ENCODE assay signal across 1 cellular context in the genomic region with DNA sequence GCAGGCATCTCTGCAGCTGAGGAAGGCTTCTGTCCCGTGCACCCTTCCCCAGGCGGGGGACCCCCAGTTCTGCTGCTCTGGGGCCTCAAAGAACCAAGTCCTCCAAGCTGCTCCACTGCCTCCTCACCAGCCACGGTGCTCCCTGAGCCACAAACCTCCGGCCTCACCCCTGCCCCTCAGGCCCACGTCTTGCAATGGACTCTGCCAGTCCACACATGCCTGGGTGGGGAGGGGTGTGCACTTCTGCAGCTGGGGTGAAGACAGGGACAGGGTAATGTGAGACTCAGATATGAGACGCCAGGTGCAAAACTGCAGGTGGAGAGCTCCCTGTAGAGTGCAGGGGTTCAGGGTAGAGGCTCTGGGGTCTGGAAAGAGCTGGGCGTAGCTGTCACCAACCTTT.
TF ChIP-seq lines count a peak whose summit lies in the region.

No MANE protein-coding gene starts in this region.

TF ChIP-seq in HepG2, 621 proteins besides CTCF, POLR2A, EP300 and RAD21:
- TF ChIP-seq SALL1 (CRISPR knock-in tag; IDR thresholded peaks at IDR 0.05) (0 out of 2 replicates have a peak, but pooled peaks have one; percentile 18), TAF15 (IDR thresholded peaks at IDR 0.05; ENCODE audit: low read depth, low read length, poor library complexity, severe bottlenecking) (no peak), ZNF430 (CRISPR knock-in tag; IDR thresholded peaks at IDR 0.05) (peak; percentile 49; the same call in 1 of the 2 replicates), ZNF605 (CRISPR knock-in tag; IDR thresholded peaks at IDR 0.05) (peak; percentile 37; the same call in 1 of the 2 replicates), ZSCAN25 (CRISPR knock-in tag; IDR thresholded peaks at IDR 0.05) (peak; percentile 99), PHF21A (CRISPR knock-in tag; IDR thresholded peaks at IDR 0.05) (0 out of 2 replicates have a peak, but pooled peaks have one; percentile 13), ZNF263 (CRISPR knock-in tag; IDR thresholded peaks at IDR 0.05) (peak; percentile 98), MYC (CRISPR knock-in tag; IDR thresholded peaks at IDR 0.05; ENCODE audit: borderline replicate concordance) (peak; percentile 20; the same call in 1 of the 2 replicates)
- TF ChIP-seq, protein P1, sequence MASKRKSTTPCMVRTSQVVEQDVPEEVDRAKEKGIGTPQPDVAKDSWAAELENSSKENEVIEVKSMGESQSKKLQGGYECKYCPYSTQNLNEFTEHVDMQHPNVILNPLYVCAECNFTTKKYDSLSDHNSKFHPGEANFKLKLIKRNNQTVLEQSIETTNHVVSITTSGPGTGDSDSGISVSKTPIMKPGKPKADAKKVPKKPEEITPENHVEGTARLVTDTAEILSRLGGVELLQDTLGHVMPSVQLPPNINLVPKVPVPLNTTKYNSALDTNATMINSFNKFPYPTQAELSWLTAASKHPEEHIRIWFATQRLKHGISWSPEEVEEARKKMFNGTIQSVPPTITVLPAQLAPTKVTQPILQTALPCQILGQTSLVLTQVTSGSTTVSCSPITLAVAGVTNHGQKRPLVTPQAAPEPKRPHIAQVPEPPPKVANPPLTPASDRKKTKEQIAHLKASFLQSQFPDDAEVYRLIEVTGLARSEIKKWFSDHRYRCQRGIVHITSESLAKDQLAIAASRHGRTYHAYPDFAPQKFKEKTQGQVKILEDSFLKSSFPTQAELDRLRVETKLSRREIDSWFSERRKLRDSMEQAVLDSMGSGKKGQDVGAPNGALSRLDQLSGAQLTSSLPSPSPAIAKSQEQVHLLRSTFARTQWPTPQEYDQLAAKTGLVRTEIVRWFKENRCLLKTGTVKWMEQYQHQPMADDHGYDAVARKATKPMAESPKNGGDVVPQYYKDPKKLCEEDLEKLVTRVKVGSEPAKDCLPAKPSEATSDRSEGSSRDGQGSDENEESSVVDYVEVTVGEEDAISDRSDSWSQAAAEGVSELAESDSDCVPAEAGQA (IDR thresholded peaks at IDR 0.05; ENCODE audit: low read depth) = no peak
- TF ChIP-seq, protein P1 (CRISPR knock-in tag; IDR thresholded peaks at IDR 0.05; ENCODE audit: borderline replicate concordance) = no peak
- TF ChIP-seq, protein P2, sequence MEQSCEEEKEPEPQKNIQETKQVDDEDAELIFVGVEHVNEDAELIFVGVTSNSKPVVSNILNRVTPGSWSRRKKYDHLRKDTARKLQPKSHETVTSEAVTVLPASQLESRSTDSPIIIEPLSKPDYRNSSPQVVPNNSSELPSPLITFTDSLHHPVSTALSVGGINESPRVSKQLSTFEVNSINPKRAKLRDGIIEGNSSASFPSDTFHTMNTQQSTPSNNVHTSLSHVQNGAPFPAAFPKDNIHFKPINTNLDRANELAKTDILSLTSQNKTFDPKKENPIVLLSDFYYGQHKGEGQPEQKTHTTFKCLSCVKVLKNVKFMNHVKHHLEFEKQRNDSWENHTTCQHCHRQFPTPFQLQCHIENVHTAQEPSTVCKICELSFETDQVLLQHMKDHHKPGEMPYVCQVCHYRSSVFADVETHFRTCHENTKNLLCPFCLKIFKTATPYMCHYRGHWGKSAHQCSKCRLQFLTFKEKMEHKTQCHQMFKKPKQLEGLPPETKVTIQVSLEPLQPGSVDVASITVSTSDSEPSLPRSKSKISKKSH (CRISPR knock-in tag; IDR thresholded peaks at IDR 0.05; ENCODE audit: borderline replicate concordance) = 0 out of 2 replicates have a peak, but pooled peaks have one; percentile 18
- TF ChIP-seq, protein P3, sequence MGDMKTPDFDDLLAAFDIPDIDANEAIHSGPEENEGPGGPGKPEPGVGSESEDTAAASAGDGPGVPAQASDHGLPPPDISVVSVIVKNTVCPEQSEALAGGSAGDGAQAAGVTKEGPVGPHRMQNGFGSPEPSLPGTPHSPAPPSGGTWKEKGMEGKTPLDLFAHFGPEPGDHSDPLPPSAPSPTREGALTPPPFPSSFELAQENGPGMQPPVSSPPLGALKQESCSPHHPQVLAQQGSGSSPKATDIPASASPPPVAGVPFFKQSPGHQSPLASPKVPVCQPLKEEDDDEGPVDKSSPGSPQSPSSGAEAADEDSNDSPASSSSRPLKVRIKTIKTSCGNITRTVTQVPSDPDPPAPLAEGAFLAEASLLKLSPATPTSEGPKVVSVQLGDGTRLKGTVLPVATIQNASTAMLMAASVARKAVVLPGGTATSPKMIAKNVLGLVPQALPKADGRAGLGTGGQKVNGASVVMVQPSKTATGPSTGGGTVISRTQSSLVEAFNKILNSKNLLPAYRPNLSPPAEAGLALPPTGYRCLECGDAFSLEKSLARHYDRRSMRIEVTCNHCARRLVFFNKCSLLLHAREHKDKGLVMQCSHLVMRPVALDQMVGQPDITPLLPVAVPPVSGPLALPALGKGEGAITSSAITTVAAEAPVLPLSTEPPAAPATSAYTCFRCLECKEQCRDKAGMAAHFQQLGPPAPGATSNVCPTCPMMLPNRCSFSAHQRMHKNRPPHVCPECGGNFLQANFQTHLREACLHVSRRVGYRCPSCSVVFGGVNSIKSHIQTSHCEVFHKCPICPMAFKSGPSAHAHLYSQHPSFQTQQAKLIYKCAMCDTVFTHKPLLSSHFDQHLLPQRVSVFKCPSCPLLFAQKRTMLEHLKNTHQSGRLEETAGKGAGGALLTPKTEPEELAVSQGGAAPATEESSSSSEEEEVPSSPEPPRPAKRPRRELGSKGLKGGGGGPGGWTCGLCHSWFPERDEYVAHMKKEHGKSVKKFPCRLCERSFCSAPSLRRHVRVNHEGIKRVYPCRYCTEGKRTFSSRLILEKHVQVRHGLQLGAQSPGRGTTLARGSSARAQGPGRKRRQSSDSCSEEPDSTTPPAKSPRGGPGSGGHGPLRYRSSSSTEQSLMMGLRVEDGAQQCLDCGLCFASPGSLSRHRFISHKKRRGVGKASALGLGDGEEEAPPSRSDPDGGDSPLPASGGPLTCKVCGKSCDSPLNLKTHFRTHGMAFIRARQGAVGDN (CRISPR knock-in tag; IDR thresholded peaks at IDR 0.05) = peak; percentile 26
- TF ChIP-seq, protein P4, sequence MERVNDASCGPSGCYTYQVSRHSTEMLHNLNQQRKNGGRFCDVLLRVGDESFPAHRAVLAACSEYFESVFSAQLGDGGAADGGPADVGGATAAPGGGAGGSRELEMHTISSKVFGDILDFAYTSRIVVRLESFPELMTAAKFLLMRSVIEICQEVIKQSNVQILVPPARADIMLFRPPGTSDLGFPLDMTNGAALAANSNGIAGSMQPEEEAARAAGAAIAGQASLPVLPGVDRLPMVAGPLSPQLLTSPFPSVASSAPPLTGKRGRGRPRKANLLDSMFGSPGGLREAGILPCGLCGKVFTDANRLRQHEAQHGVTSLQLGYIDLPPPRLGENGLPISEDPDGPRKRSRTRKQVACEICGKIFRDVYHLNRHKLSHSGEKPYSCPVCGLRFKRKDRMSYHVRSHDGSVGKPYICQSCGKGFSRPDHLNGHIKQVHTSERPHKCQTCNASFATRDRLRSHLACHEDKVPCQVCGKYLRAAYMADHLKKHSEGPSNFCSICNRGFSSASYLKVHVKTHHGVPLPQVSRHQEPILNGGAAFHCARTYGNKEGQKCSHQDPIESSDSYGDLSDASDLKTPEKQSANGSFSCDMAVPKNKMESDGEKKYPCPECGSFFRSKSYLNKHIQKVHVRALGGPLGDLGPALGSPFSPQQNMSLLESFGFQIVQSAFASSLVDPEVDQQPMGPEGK (CRISPR knock-in tag; IDR thresholded peaks at IDR 0.05) = 0 out of 2 replicates have a peak, but pooled peaks have one; percentile 14
- TF ChIP-seq, protein P5, sequence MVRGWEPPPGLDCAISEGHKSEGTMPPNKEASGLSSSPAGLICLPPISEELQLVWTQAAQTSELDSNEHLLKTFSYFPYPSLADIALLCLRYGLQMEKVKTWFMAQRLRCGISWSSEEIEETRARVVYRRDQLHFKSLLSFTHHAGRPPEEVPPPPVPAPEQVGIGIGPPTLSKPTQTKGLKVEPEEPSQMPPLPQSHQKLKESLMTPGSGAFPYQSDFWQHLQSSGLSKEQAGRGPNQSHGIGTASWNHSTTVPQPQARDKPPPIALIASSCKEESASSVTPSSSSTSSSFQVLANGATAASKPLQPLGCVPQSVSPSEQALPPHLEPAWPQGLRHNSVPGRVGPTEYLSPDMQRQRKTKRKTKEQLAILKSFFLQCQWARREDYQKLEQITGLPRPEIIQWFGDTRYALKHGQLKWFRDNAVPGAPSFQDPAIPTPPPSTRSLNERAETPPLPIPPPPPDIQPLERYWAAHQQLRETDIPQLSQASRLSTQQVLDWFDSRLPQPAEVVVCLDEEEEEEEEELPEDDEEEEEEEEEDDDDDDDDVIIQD (CRISPR knock-in tag; IDR thresholded peaks at IDR 0.05; ENCODE audit: low read depth) = no peak
TF ChIP-seq in HepG2: peak in this region for 10.
